In genomic region chr10:51590802-51591201, GRCh38 we compare ENCODE assay signal across 19 cellular contexts.
DNase-seq lines count a peak whose midpoint lies in the region; ATAC-seq, FAIRE-seq and TF ChIP-seq lines count a peak whose summit lies in the region.
"Had no signal": no experiment of that assay in that cellular context is flagged by ENCODE, and none has a peak within 500 bp of the region (broad histone marks: within the 10 kb centered on the region; RNA-seq: fewer than 3 reads in every experiment).

No MANE protein-coding gene starts in this region.

- DNase-seq in NCI-H69 (lab: John Stamatoyannopoulos, UW) (peak; percentile 77), WTC11 (ENCODE audit: low spot score) (no peak), mucosa of descending colon (no peak), small intestine (peak; percentile 4), NCI-H2107 treated with DMSO at 0.1 percent for 48 hours (lab: John Stamatoyannopoulos, UW; ENCODE audit: unreplicated experiment) (no peak), MG63 (no peak), NK-92 (lab: John Stamatoyannopoulos, UW; ENCODE audit: unreplicated experiment) (no peak)
- DNase-seq: C1 segment of cervical spinal cord; Calu3; CD4-positive, alpha-beta memory T cell; COR-L47; DMS53; DMS79 treated with DMSO at 0.1 percent for 48 hours; GF-D8; H7; HCEC 1CT had no signal

- intact Hi-C loops in mucosa of descending colon (cut with DNase I, micrococcal nuclease), result no loop called here

- POLR2A ChIA-PET in WTC11 (lab: Charles Lee), result no interaction called here

- peaks cover 5% of the 10 kb centered on the region for H3K4me1 ChIP-seq in mucosa of descending colon (ENCODE audit: low read depth)
- H3K4me1 ChIP-seq in small intestine (ENCODE audit: control insufficient read depth in 2 of 2, insufficient read depth in 1 of 2, low read depth in 1 of 2, low read length in 1 of 2), result no peaks in the 10 kb centered on the region

- no peaks in the 10 kb centered on the region for H3K36me3 Mint-ChIP-seq in WTC11
- H3K36me3 Mint-ChIP-seq: CD4-positive, alpha-beta memory T cell had no signal

- 75 to 88% (median 76%) methylated on average over 3 of the region's 3 CpGs for WGBS in small intestine, 3 donors

- H3K27me3 Mint-ChIP-seq in WTC11 (ENCODE audit: low read depth), result peaks cover 3% of the 10 kb centered on the region; the same call in 1 of the 2 replicates

- ATAC-seq in WTC11 (0 out of 2 replicates have a peak, but pooled peaks have one; percentile 36), mucosa of descending colon (peak; percentile 89)

- H3K27me3 ChIP-seq in small intestine (ENCODE audit: control insufficient read depth in 2 of 2, insufficient read depth in 2 of 2, low read length in 2 of 2), result no peaks in the 10 kb centered on the region
- H3K27me3 ChIP-seq in MG63, result no peaks in the 10 kb centered on the region

- no peak overlapping the region for H3K27ac Mint-ChIP-seq in WTC11
- H3K27ac Mint-ChIP-seq: CD4-positive, alpha-beta memory T cell had no signal

- H3K36me3 ChIP-seq in mucosa of descending colon (ENCODE audit: low read depth) (no peaks in the 10 kb centered on the region), small intestine (ENCODE audit: control insufficient read depth in 2 of 2, insufficient read depth in 2 of 2, low read length in 2 of 2) (no peaks in the 10 kb centered on the region), MG63 (no peaks in the 10 kb centered on the region)

- TF ChIP-seq CTCF in WTC11 (IDR thresholded peaks at IDR 0.05), result no peak
- no peak for TF ChIP-seq CTCF in mucosa of descending colon (IDR thresholded peaks at IDR 0.05)

- H3K9me3 ChIP-seq in mucosa of descending colon (no peaks in the 10 kb centered on the region), small intestine (ENCODE audit: control insufficient read depth, low read depth) (no peaks in the 10 kb centered on the region), MG63 (no peaks in the 10 kb centered on the region)

- no peak overlapping the region for H3K27ac ChIP-seq in small intestine (ENCODE audit: low read depth in 1 of 2, low read length in 1 of 2)

- H3K4me3 Mint-ChIP-seq in WTC11, result peak overlapping the region; percentile 0; the same call in 1 of the 2 replicates
- H3K4me3 Mint-ChIP-seq: CD4-positive, alpha-beta memory T cell had no signal

- H3K4me1 Mint-ChIP-seq in WTC11, result peaks cover 35% of the 10 kb centered on the region
- H3K4me1 Mint-ChIP-seq: CD4-positive, alpha-beta memory T cell had no signal

- CTCF ChIA-PET in WTC11 (lab: Charles Lee), result no interaction called here

- FAIRE-seq in small intestine (lab: Jason Lieb, UNC), result no peak
- FAIRE-seq: GM12891, GM18507, H1 had no signal

- no peak overlapping the region for H3K4me3 ChIP-seq in mucosa of descending colon
- no peak overlapping the region for H3K4me3 ChIP-seq in small intestine (ENCODE audit: low read depth in 1 of 2, low read length in 2 of 2)
- no peak overlapping the region for H3K4me3 ChIP-seq in MG63

- H3K9me3 Mint-ChIP-seq in WTC11, result no peaks in the 10 kb centered on the region
- H3K9me3 Mint-ChIP-seq: CD4-positive, alpha-beta memory T cell had no signal

TF ChIP-seq in WTC11, 78 proteins besides CTCF, POLR2A, EP300 and RAD21:
- no peak for TF ChIP-seq MXD4 (CRISPR knock-in tag; IDR thresholded peaks at IDR 0.05; ENCODE audit: borderline replicate concordance)
- no peak for TF ChIP-seq NFYB (CRISPR knock-in tag; conservative IDR thresholded peaks at IDR 0.05; ENCODE audit: low read depth)
- no peak for TF ChIP-seq ATF6 (CRISPR knock-in tag; IDR thresholded peaks at IDR 0.05)
- TF ChIP-seq ESRRA (CRISPR knock-in tag; IDR thresholded peaks at IDR 0.05; ENCODE audit: borderline replicate concordance), result no peak
- TF ChIP-seq NR3C1 (CRISPR knock-in tag; conservative IDR thresholded peaks at IDR 0.05; ENCODE audit: low read depth), result no peak
- TF ChIP-seq RORB (CRISPR knock-in tag; IDR thresholded peaks at IDR 0.05), result no peak
- TF ChIP-seq ETV6 (CRISPR knock-in tag; IDR thresholded peaks at IDR 0.05), result no peak
- no peak for TF ChIP-seq ZNF512 (CRISPR knock-in tag; IDR thresholded peaks at IDR 0.05; ENCODE audit: borderline replicate concordance)
- TF ChIP-seq NFE2L1 (CRISPR knock-in tag; IDR thresholded peaks at IDR 0.05), result no peak
- no peak for TF ChIP-seq MAX (CRISPR knock-in tag; IDR thresholded peaks at IDR 0.05)

Comparison
In these comparisons a context has a peak if more than half of its experiments do, and no peak if none do; other contexts are left out.
1. DNase-seq: peak in NCI-H69 (single experiment) and small intestine (single experiment); none in WTC11 (single experiment), mucosa of descending colon (0 of 3), NCI-H2107 treated with DMSO at 0.1 percent for 48 hours (single experiment), MG63 (single experiment) and NK-92 (single experiment).